In the genomic region with DNA sequence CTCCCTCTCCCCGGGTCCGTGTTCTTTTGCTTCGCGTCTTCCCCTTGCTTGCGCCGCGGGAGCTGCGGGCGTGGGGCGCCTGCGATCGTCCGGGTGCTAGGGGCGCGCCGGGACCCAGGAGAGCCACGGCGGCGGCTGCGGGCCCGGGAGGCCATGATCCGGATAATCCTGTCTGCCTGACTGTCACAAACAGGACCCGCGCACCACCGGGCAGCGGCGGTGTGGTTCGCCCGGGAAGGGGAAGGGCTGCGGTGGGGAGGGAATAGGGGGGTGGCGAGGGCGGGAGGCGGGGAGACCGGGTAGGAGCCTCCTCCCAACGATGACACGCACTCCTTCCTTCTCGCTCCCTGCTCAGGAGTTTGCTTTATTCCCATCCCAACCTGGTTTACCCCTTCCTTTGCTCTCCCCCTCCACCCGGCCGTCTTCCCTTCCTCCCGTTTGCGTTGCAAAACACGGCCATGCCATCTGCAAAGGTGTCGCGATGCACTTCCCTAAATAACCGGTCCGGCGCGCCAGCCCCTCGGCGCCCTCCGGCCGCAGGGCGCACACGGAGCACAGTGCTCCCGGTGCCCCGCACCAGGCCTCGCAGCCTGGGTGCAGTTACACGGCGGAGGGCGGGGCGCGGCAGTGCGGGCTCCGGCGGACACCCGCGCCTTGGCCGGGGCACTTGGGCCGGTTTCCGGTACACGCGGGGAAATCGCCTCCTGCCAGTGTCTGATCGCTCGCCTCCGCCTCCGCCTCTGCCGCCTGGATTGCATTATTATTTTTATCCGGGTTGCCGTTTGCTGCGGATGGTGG, we compare ENCODE assay signal across 8 cellular contexts.
DNase-seq lines count a peak whose midpoint lies in the region; ATAC-seq lines count a peak whose summit lies in the region.

No MANE protein-coding gene starts in this region.

- ATAC-seq in HG03095 (IDR thresholded peaks at IDR 0.05; ENCODE audit: unreplicated experiment), result no peak

- DNase-seq in NCI-H524 (lab: John Stamatoyannopoulos, UW), result peak; percentile 53 to 56
- DNase-seq in NCI-H524 treated with DMSO at 0.1 percent for 48 hours (lab: John Stamatoyannopoulos, UW), result no peak
- peak; percentile 40 for DNase-seq in NCI-H1694 (lab: John Stamatoyannopoulos, UW)
- peak; percentile 39 for DNase-seq in activated CD4-positive, CD25-positive, alpha-beta regulatory T cell treated with anti-CD3 and anti-CD28 coated beads, Interleukin-2, amount 50 U/mL, for 16 hours (ENCODE audit: low read depth, low spot score)
- DNase-seq in cerebellar cortex (ENCODE audit: low spot score), result peak; percentile 67
- peak; percentile 56 for DNase-seq in kidney glomerular epithelial cell (lab: John Stamatoyannopoulos, UW)
- peak; percentile 30 to 45 for DNase-seq in stimulated activated CD4-positive, alpha-beta T cell treated with anti-CD3 and anti-CD28 coated beads, Interleukin-15, amount 100 ng/mL, for 1 hour (ENCODE audit: low read depth in 1 of 2, low spot score in 1 of 2)
